ENCODE assay signal across 1 cellular context in genomic region chr1:39615086-39615662, GRCh38.
TF ChIP-seq lines count a peak whose summit lies in the region.

No MANE protein-coding gene starts in this region.

TF ChIP-seq in GM23338, 12 proteins besides CTCF, POLR2A, EP300 and RAD21 (continued from another document):
- TF ChIP-seq REST (IDR thresholded peaks at IDR 0.05; ENCODE audit: unreplicated experiment) (no peak), STAT1 (IDR thresholded peaks at IDR 0.05; ENCODE audit: unreplicated experiment) (no peak), NANOG (IDR thresholded peaks at IDR 0.05; ENCODE audit: borderline replicate concordance) (no peak), ETS1 (IDR thresholded peaks at IDR 0.05) (no peak), ZNF462 (CRISPR knock-in tag; IDR thresholded peaks at IDR 0.05) (no peak), POLR2AphosphoS5 (IDR thresholded peaks at IDR 0.05; ENCODE audit: low read depth) (no peak), EZH2 (IDR thresholded peaks at IDR 0.05; ENCODE audit: low read depth, unreplicated experiment) (no peak), EZH2phosphoT487 (IDR thresholded peaks at IDR 0.05; ENCODE audit: unreplicated experiment) (no peak)
